ENCODE assay signal across 10 cellular contexts in genomic region chr3:156317457-156317856, GRCh38.
DNase-seq lines count a peak whose midpoint lies in the region; FAIRE-seq and TF ChIP-seq lines count a peak whose summit lies in the region.
"Had no signal": no experiment of that assay in that cellular context is flagged by ENCODE, and none has a peak within 500 bp of the region (broad histone marks: within the 10 kb centered on the region; RNA-seq: fewer than 3 reads in every experiment).

No MANE protein-coding gene starts in this region.

- H3K4me1 ChIP-seq in osteoblast (ENCODE audit: insufficient read depth, low read length), result no peaks in the 10 kb centered on the region
- no peaks in the 10 kb centered on the region for H3K4me1 ChIP-seq in kidney (ENCODE audit: control insufficient read depth in 1 of 2, insufficient read depth in 1 of 2, low read depth in 1 of 2, low read length in 2 of 2)
- H3K4me1 ChIP-seq: upper lobe of right lung had no signal

- FAIRE-seq in kidney (lab: Jason Lieb, UNC), result no peak

- H3K27me3 ChIP-seq in osteoblast (ENCODE audit: insufficient read depth, low read length), result no peaks in the 10 kb centered on the region
- H3K27me3 ChIP-seq: upper lobe of right lung had no signal

- peak; percentile 33 for DNase-seq in GM04504 (ENCODE audit: low read depth)
- DNase-seq in NCI-H748 treated with DMSO at 0.1 percent for 48 hours (lab: John Stamatoyannopoulos, UW), result peak; percentile 7
- DNase-seq in dermis blood vessel endothelial cell, result peak; percentile 81
- peak; percentile 39 for DNase-seq in osteoblast (ENCODE audit: insufficient read length, low spot score, missing footprints)
- DNase-seq in kidney, result no peak
- no peak for DNase-seq in Ammon's horn (ENCODE audit: low spot score)
- DNase-seq in SIG-M5 (lab: John Stamatoyannopoulos, UW), result no peak
- DNase-seq: amygdala, retina, upper lobe of right lung had no signal

- TF ChIP-seq CTCF in osteoblast (IDR thresholded peaks at IDR 0.05; ENCODE audit: extremely low read depth, low read depth, low read length) (no peak), kidney (IDR thresholded peaks at IDR 0.05; ENCODE audit: borderline replicate concordance, extremely low read depth, insufficient read depth) (no peak)

- no peak overlapping the region for H2AFZ ChIP-seq in osteoblast (ENCODE audit: low read length)

- H3K36me3 ChIP-seq in osteoblast (ENCODE audit: insufficient read depth, low read length) (no peaks in the 10 kb centered on the region), kidney (ENCODE audit: control insufficient read depth in 1 of 2, insufficient read depth in 2 of 2, low read length in 2 of 2) (no peaks in the 10 kb centered on the region)
- H3K36me3 ChIP-seq: upper lobe of right lung had no signal

- no peaks in the 10 kb centered on the region for H3K9me3 ChIP-seq in osteoblast (ENCODE audit: low read depth, low read length)
- H3K9me3 ChIP-seq in kidney (ENCODE audit: control insufficient read depth in 1 of 2, low read length in 2 of 2), result no peaks in the 10 kb centered on the region
- H3K9me3 ChIP-seq: upper lobe of right lung had no signal

- no peak overlapping the region for H3K9ac ChIP-seq in kidney (ENCODE audit: low read length in 2 of 2)

- H3K4me3 ChIP-seq in osteoblast (ENCODE audit: insufficient read depth, low read length) (no peak overlapping the region), kidney (ENCODE audit: low read length in 2 of 2) (no peak overlapping the region)
- H3K4me3 ChIP-seq: upper lobe of right lung had no signal

- no peaks in the 10 kb centered on the region for H4K20me1 ChIP-seq in osteoblast (ENCODE audit: insufficient read depth, low read length)

- intact Hi-C loops in kidney (cut with DNase I), result no loop called here

- H3K4me2 ChIP-seq in osteoblast (ENCODE audit: insufficient read depth, low read length), result no peak overlapping the region

- no peaks in the 10 kb centered on the region for H3K79me2 ChIP-seq in osteoblast (ENCODE audit: insufficient read depth, low read length)

- no peak overlapping the region for H3K27ac ChIP-seq in osteoblast (ENCODE audit: low read depth, low read length)
- no peak overlapping the region for H3K27ac ChIP-seq in kidney (ENCODE audit: low read depth in 2 of 2, low read length in 2 of 2)
- H3K27ac ChIP-seq: upper lobe of right lung had no signal

Comparison
In these comparisons a context has a peak if more than half of its experiments do, and no peak if none do; other contexts are left out.
1. DNase-seq: peak in GM04504 (single experiment), NCI-H748 treated with DMSO at 0.1 percent for 48 hours (single experiment), dermis blood vessel endothelial cell (single experiment) and osteoblast (single experiment); none in kidney (single experiment), Ammon's horn (single experiment) and SIG-M5 (single experiment).